In genomic region chr16:1740234-1740633, GRCh38 we compare ENCODE assay signal across 1 cellular context.
TF ChIP-seq lines count a peak whose summit lies in the region.

No MANE protein-coding gene starts in this region.

TF ChIP-seq in H1, 55 proteins besides CTCF, POLR2A, EP300 and RAD21:
- no peak for TF ChIP-seq SRF (IDR thresholded peaks at IDR 0.05; ENCODE audit: low read depth, low read length)
- TF ChIP-seq POU5F1 (IDR thresholded peaks at IDR 0.05; ENCODE audit: low read depth, low read length): no peak
- no peak for TF ChIP-seq MAX (IDR thresholded peaks at IDR 0.05)
- no peak for TF ChIP-seq CEBPB (IDR thresholded peaks at IDR 0.05; ENCODE audit: low read depth, low read length)
- TF ChIP-seq NANOG (IDR thresholded peaks at IDR 0.05; ENCODE audit: insufficient read depth, low read depth, low read length, poor library complexity, severe bottlenecking): no peak
- TF ChIP-seq ZNF274 (IDR thresholded peaks at IDR 0.05; ENCODE audit: borderline replicate concordance, extremely low read depth, low read length): no peak
- no peak for TF ChIP-seq BACH1 (IDR thresholded peaks at IDR 0.05; ENCODE audit: low read length)
- no peak for TF ChIP-seq CBX8 (IDR thresholded peaks at IDR 0.05; ENCODE audit: borderline replicate concordance, low read depth, low read length)
- TF ChIP-seq JUND (IDR thresholded peaks at IDR 0.05; ENCODE audit: low read length): no peak
- no peak for TF ChIP-seq SIRT6 (IDR thresholded peaks at IDR 0.05; ENCODE audit: low read length)
- no peak for TF ChIP-seq KDM4A (IDR thresholded peaks at IDR 0.05; ENCODE audit: low read depth, low read length, severe bottlenecking)
- TF ChIP-seq FOSL1 (IDR thresholded peaks at IDR 0.05; ENCODE audit: insufficient read depth, low read depth, low read length): no peak
- no peak for TF ChIP-seq SP4 (IDR thresholded peaks at IDR 0.05; ENCODE audit: low read length)
- no peak for TF ChIP-seq ATF2 (IDR thresholded peaks at IDR 0.05; ENCODE audit: low read length)
- TF ChIP-seq RFX5 (IDR thresholded peaks at IDR 0.05; ENCODE audit: borderline replicate concordance, low read depth, low read length): no peak
- no peak for TF ChIP-seq E2F6 (IDR thresholded peaks at IDR 0.05)
- no peak for TF ChIP-seq GTF2F1 (IDR thresholded peaks at IDR 0.05; ENCODE audit: borderline replicate concordance, low read depth, low read length)
- TF ChIP-seq EZH2 (IDR thresholded peaks at IDR 0.05; ENCODE audit: low read depth, low read length, severe bottlenecking): no peak
